Comparison of ENCODE assay signal across 11 cellular contexts in genomic region chr11:69948256-69949141, GRCh38.
DNase-seq lines count a peak whose midpoint lies in the region; ATAC-seq, FAIRE-seq and TF ChIP-seq lines count a peak whose summit lies in the region.
"Had no signal": no experiment of that assay in that cellular context is flagged by ENCODE, and none has a peak within 500 bp of the region (broad histone marks: within the 10 kb centered on the region; RNA-seq: fewer than 3 reads in every experiment).

No MANE protein-coding gene starts in this region.

- peak overlapping the region; percentile 73 for H3K4me2 ChIP-seq in K562 (ENCODE audit: insufficient read depth, low read length)

- H3K9me1 ChIP-seq in K562 (ENCODE audit: control insufficient read depth, insufficient read depth, low read length), result peaks cover 15% of the 10 kb centered on the region

- H3K4me3 Mint-ChIP-seq in activated T-cell treated with anti-CD3 and anti-CD28 coated beads, Interleukin-2, amount 50 U/mL, for 4 hours, result no peak overlapping the region
- no peak overlapping the region for H3K4me3 Mint-ChIP-seq in CD14-positive monocyte
- H3K4me3 Mint-ChIP-seq: activated naive CD4-positive, alpha-beta T cell treated with anti-CD3 and anti-CD28 coated beads, Interleukin-2, amount 10 ng/mL, durations not matched to agents 7 days and 5 days; T-helper 1 cell treated with Interleukin-12 subunit alpha and Interleukin-12 subunit beta and Interleukin-4 antibody, amounts not matched to agents 30 μg/mL and 1 μg/mL, for 36 hours had no signal

- TF ChIP-seq RAD21 in K562 (CRISPR knock-in tag; conservative IDR thresholded peaks at IDR 0.05 in 1 of 2, IDR thresholded peaks at IDR 0.05 in 1 of 2), result no peak

- POLR2A ChIA-PET in K562 (lab: Yijun Ruan, JAX), result interaction anchor here (0.5 to 1.1 kb wide), 6 partner anchors 9 to 896 kb away, joined by 3 to 6 read pairs (median 4); no protein-coding TSS in a partner anchor

- TF ChIP-seq POLR2A in heart left ventricle (IDR thresholded peaks at IDR 0.05) (no peak), K562 (conservative IDR thresholded peaks at IDR 0.05) (no peak)

- H4K20me1 ChIP-seq in K562 (replicated peaks; ENCODE audit: control insufficient read depth, insufficient read depth, low read length), result no peaks in the 10 kb centered on the region

- ATAC-seq in heart left ventricle (peak in 3 of 4 donors; percentile 39 to 59 (median 44)), K562 (peak; percentile 90), left colon (peak; percentile 89), aorta (ENCODE audit: low FRiP score) (peak; percentile 26)
- ATAC-seq in activated T-cell treated with anti-CD3 and anti-CD28 coated beads, Interleukin-2, amount 50 U/mL, for 4 hours, result no peak

- CTCF ChIA-PET in K562 (lab: Yijun Ruan, JAX; ENCODE audit: low intra/inter-chr PET ratio), result interaction anchor here (0.7 to 2.9 kb wide), 3 partner anchors 30 to 248 kb away, joined by 3 to 7 read pairs (median 3); no protein-coding TSS in a partner anchor

- H3K36me3 ChIP-seq in heart left ventricle (no peaks in the 10 kb centered on the region), right atrium auricular region (no peaks in the 10 kb centered on the region), K562 (ENCODE audit: control insufficient read depth, insufficient read depth, low read length) (no peaks in the 10 kb centered on the region), aorta (ENCODE audit: control insufficient read depth in 1 of 2, insufficient read depth in 2 of 2, low read length in 1 of 2) (no peaks in the 10 kb centered on the region)

- no peaks in the 10 kb centered on the region for H3K36me3 Mint-ChIP-seq in activated T-cell treated with anti-CD3 and anti-CD28 coated beads, Interleukin-2, amount 50 U/mL, for 4 hours (ENCODE audit: insufficient read depth)
- no peaks in the 10 kb centered on the region for H3K36me3 Mint-ChIP-seq in CD14-positive monocyte
- H3K36me3 Mint-ChIP-seq: activated naive CD4-positive, alpha-beta T cell treated with anti-CD3 and anti-CD28 coated beads, Interleukin-2, amount 10 ng/mL, durations not matched to agents 7 days and 5 days had no signal

- peak in 1 of 5 donors; percentile 39 for DNase-seq in heart left ventricle
- no peak for DNase-seq in right atrium auricular region (ENCODE audit: low spot score)
- DNase-seq in K562 (ENCODE audit: extremely low read depth in 1 of 4, low spot score in 3 of 4), result peak; percentile 73 to 91 (median 81)
- peak; percentile 45 to 81 for DNase-seq in left colon
- DNase-seq in aorta, result peak; percentile 55 to 76
- DNase-seq in activated T-cell treated with anti-CD3 and anti-CD28 coated beads, Interleukin-2, amount 50 U/mL, for 4 hours, result no peak
- DNase-seq in CD14-positive monocyte (ENCODE audit: low spot score), result no peak
- no peak for DNase-seq in HuH-7 (ENCODE audit: low spot score)
- DNase-seq: activated naive CD4-positive, alpha-beta T cell treated with anti-CD3 and anti-CD28 coated beads, Interleukin-2, amount 10 ng/mL, durations not matched to agents 7 days and 5 days; NCI-H1105 had no signal

- H3K4me3 ChIP-seq in heart left ventricle (no peak overlapping the region), right atrium auricular region (no peak overlapping the region), K562 (no peak overlapping the region), aorta (ENCODE audit: low read length in 2 of 2) (no peak overlapping the region)

- no peak overlapping the region for H3K27ac Mint-ChIP-seq in CD14-positive monocyte
- H3K27ac Mint-ChIP-seq: activated naive CD4-positive, alpha-beta T cell treated with anti-CD3 and anti-CD28 coated beads, Interleukin-2, amount 10 ng/mL, durations not matched to agents 7 days and 5 days; T-helper 1 cell treated with Interleukin-12 subunit alpha and Interleukin-12 subunit beta and Interleukin-4 antibody, amounts not matched to agents 30 μg/mL and 1 μg/mL, for 36 hours had no signal

- peaks cover 8% of the 10 kb centered on the region for H3K27me3 Mint-ChIP-seq in activated T-cell treated with anti-CD3 and anti-CD28 coated beads, Interleukin-2, amount 50 U/mL, for 4 hours (ENCODE audit: low read depth)
- H3K27me3 Mint-ChIP-seq in CD14-positive monocyte (ENCODE audit: low read depth in 3 of 3), result peaks cover 0 to 5% (median 4%) of the 10 kb centered on the region in 3 donors

- H3K9me3 ChIP-seq in heart left ventricle (peaks cover 0 to 7% (median 0%) of the 10 kb centered on the region in 12 donors), right atrium auricular region (no peaks in the 10 kb centered on the region), K562 (replicated peaks; ENCODE audit: control insufficient read depth, insufficient read depth, low read depth, low read length) (no peaks in the 10 kb centered on the region), aorta (ENCODE audit: control insufficient read depth, low read length) (no peaks in the 10 kb centered on the region)

- H3K4me1 ChIP-seq in heart left ventricle (peaks cover 0 to 13% (median 1%) of the 10 kb centered on the region in 12 donors), right atrium auricular region (peaks cover 0 to 18% of the 10 kb centered on the region in 2 donors), K562 (replicated peaks in 1 of 2; ENCODE audit: control insufficient read depth in 2 of 2, insufficient read depth in 2 of 2, low read length in 2 of 2) (peaks cover 44 to 76% of the 10 kb centered on the region in 2 experiments), aorta (ENCODE audit: control insufficient read depth in 1 of 2, insufficient read depth in 2 of 2, low read length in 2 of 2) (no peaks in the 10 kb centered on the region)

- H3K27ac ChIP-seq in heart left ventricle, result no peak overlapping the region
- peak overlapping the region in 1 of 2 donors; percentile 18 for H3K27ac ChIP-seq in right atrium auricular region
- H3K27ac ChIP-seq in K562 (ENCODE audit: extremely low read depth, low read depth, low read length), result peak overlapping the region; percentile 67
- H3K27ac ChIP-seq in aorta (ENCODE audit: low read depth in 1 of 2, low read length in 2 of 2), result peak overlapping the region in 1 of 2 donors; percentile 58

- peak in 2 of 12 donors; percentile 6 to 15 for TF ChIP-seq CTCF in heart left ventricle (IDR thresholded peaks at IDR 0.05)
- no peak for TF ChIP-seq CTCF in right atrium auricular region (IDR thresholded peaks at IDR 0.05)
- peak in 1 of 3 experiments; percentile 18; a peak in 2 of 6 replicates for TF ChIP-seq CTCF in K562 (IDR thresholded peaks at IDR 0.05 in 2 of 3, conservative IDR thresholded peaks at IDR 0.05 in 1 of 3; ENCODE audit: insufficient read depth in 2 of 3, low read depth in 1 of 3, low read length in 3 of 3)
- TF ChIP-seq CTCF in CD14-positive monocyte (IDR thresholded peaks at IDR 0.05), result no peak

- FAIRE-seq in K562 (lab: Jason Lieb, UNC), result peak; percentile 90

- intact Hi-C loops in heart left ventricle (cut with DNase I), result loop anchor here in 1 of 10 donors (10.0 kb wide), 1 partner anchor 126 kb away; the partner anchor contains the start of gene ANO1
- intact Hi-C loops in K562 (cut with micrococcal nuclease), result no loop called here
- intact Hi-C loops in left colon (cut with DNase I, micrococcal nuclease), result no loop called here
- intact Hi-C loops in aorta (cut with DNase I), result no loop called here
- intact Hi-C loops in CD14-positive monocyte (cut with micrococcal nuclease), result no loop called here

- H3K4me1 Mint-ChIP-seq in activated T-cell treated with anti-CD3 and anti-CD28 coated beads, Interleukin-2, amount 50 U/mL, for 4 hours (ENCODE audit: low read depth), result no peaks in the 10 kb centered on the region
- H3K4me1 Mint-ChIP-seq in CD14-positive monocyte, result no peaks in the 10 kb centered on the region
- H3K4me1 Mint-ChIP-seq: activated naive CD4-positive, alpha-beta T cell treated with anti-CD3 and anti-CD28 coated beads, Interleukin-2, amount 10 ng/mL, durations not matched to agents 7 days and 5 days had no signal

- H3K27me3 ChIP-seq in heart left ventricle (no peaks in the 10 kb centered on the region), right atrium auricular region (no peaks in the 10 kb centered on the region), K562 (ENCODE audit: control insufficient read depth in 2 of 2, insufficient read depth in 2 of 2, low read length in 2 of 2) (0 out of 5 replicates have a peak, but pooled peaks cover 0 to under 1% of the 10 kb centered on the region in 2 experiments), aorta (ENCODE audit: control insufficient read depth in 1 of 2, insufficient read depth in 2 of 2, low read length in 1 of 2) (no peaks in the 10 kb centered on the region)

- no peaks in the 10 kb centered on the region for H3K9me3 Mint-ChIP-seq in activated T-cell treated with anti-CD3 and anti-CD28 coated beads, Interleukin-2, amount 50 U/mL, for 4 hours
- H3K9me3 Mint-ChIP-seq in CD14-positive monocyte, result peaks cover 0 to 7% (median 6%) of the 10 kb centered on the region in 7 donors
- H3K9me3 Mint-ChIP-seq: activated naive CD4-positive, alpha-beta T cell treated with anti-CD3 and anti-CD28 coated beads, Interleukin-2, amount 10 ng/mL, durations not matched to agents 7 days and 5 days; T-helper 1 cell treated with Interleukin-12 subunit alpha and Interleukin-12 subunit beta and Interleukin-4 antibody, amounts not matched to agents 30 μg/mL and 1 μg/mL, for 36 hours had no signal

- no TSS peak for BruUV-seq in K562 (replicated peaks; lab: Mats Ljungman, UMichigan)

- TF ChIP-seq EP300 in K562 (IDR thresholded peaks at IDR 0.05; ENCODE audit: low read length), result peak; percentile 85; the same call in 1 of the 2 replicates

- peak overlapping the region; percentile 51 to 84; a peak in 3 of 4 replicates for H3K9ac ChIP-seq in K562 (ENCODE audit: insufficient read depth in 1 of 2, low read depth in 2 of 2, low read length in 2 of 2)

- H2AFZ ChIP-seq in K562 (ENCODE audit: low read depth, low read length), result peak overlapping the region; percentile 88

- 56 to 69% (median 60%) methylated on average over 22 to 24 of the region's 24 CpGs for WGBS in heart left ventricle, 4 donors
- WGBS in K562 (ENCODE audit: insufficient coverage, low coverage, missing lambda C conversion rate), result 5% methylated on average over 23 of the region's 24 CpGs
- WGBS in aorta, 2 donors, result 34 to 40% methylated on average over 23 to 24 of the region's 24 CpGs

- in situ Hi-C loops in K562 (cut with MboI), result no loop called here

- no peaks in the 10 kb centered on the region for H3K79me2 ChIP-seq in K562 (ENCODE audit: control insufficient read depth, insufficient read depth, low read length)

TF ChIP-seq in K562, 482 proteins besides CTCF, POLR2A, EP300 and RAD21 (continues in another document):
- TF ChIP-seq SOX6 (IDR thresholded peaks at IDR 0.05), result peak; percentile 94

Comparison
In these comparisons a context has a peak if more than half of its experiments do, and no peak if none do; other contexts are left out.
1. ATAC-seq: peak in heart left ventricle (3 of 4), K562 (single experiment), left colon (single experiment) and aorta (single experiment); none in activated T-cell treated with anti-CD3 and anti-CD28 coated beads, Interleukin-2, amount 50 U/mL, for 4 hours (0 of 2).
2. DNase-seq: peak in K562 (4 of 4), left colon (2 of 2) and aorta (2 of 2); none in right atrium auricular region (single experiment), activated T-cell treated with anti-CD3 and anti-CD28 coated beads, Interleukin-2, amount 50 U/mL, for 4 hours (single experiment), CD14-positive monocyte (single experiment) and HuH-7 (single experiment).